1 cellular context compared by ENCODE assay signal in the genomic region with DNA sequence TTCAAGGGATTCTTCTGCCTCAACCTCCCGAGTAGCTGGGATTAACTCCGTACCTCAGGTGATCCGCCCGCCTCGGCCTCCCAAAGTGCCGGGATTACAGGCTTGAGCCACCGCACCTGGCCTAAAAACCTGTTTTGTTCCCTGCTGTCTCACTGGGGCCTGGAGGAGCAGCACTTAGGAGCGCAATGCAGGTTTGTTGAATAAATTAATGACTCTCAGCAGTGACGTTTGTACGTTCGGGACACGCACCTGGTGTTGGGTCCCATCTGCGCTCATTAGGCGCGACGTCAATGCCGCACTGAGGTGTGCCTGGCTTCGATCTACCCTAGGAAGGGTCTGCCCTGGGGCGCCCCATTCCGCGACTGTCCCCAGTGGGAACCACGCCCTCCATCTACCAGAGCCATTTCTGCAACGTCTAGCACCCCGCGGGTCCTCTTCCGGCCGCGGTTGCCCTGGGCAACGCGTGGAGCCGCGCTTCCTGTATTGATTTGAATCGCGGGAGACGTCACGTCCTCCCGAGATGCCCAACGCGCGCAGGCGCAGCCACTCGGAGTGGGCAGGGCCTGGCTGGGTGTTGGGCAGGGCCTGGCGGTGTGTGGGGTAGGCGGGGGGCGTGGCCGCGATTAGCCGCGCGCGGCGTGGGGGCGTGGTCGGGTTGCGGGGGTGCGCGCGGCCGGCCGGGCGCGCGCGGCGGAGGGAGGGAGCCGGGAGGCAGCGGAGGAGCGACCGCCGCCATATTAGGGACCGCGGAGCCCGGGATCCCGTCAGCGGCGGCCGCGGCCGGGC.
TF ChIP-seq lines count a peak whose summit lies in the region.

A gene (plus strand): TSS at position 714 of the 786 bp plus-strand sequence. CDS start 16,679 bp downstream, outside the sequence.

TF ChIP-seq in HepG2, 621 proteins besides CTCF, POLR2A, EP300 and RAD21 (continued from another document and continues in another):
- TF ChIP-seq PAWR (CRISPR knock-in tag; IDR thresholded peaks at IDR 0.05; ENCODE audit: borderline replicate concordance) = no peak
- TF ChIP-seq, protein P1, sequence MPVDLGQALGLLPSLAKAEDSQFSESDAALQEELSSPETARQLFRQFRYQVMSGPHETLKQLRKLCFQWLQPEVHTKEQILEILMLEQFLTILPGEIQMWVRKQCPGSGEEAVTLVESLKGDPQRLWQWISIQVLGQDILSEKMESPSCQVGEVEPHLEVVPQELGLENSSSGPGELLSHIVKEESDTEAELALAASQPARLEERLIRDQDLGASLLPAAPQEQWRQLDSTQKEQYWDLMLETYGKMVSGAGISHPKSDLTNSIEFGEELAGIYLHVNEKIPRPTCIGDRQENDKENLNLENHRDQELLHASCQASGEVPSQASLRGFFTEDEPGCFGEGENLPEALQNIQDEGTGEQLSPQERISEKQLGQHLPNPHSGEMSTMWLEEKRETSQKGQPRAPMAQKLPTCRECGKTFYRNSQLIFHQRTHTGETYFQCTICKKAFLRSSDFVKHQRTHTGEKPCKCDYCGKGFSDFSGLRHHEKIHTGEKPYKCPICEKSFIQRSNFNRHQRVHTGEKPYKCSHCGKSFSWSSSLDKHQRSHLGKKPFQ (CRISPR knock-in tag; IDR thresholded peaks at IDR 0.05; ENCODE audit: insufficient replicate concordance) = no peak
- TF ChIP-seq, protein P2, sequence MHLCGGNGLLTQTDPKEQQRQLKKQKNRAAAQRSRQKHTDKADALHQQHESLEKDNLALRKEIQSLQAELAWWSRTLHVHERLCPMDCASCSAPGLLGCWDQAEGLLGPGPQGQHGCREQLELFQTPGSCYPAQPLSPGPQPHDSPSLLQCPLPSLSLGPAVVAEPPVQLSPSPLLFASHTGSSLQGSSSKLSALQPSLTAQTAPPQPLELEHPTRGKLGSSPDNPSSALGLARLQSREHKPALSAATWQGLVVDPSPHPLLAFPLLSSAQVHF (CRISPR knock-in tag; IDR thresholded peaks at IDR 0.05) = no peak
- no peak for TF ChIP-seq HNRNPL (IDR thresholded peaks at IDR 0.05; ENCODE audit: low read depth, low read length)
- no peak for TF ChIP-seq ZNF10 (CRISPR knock-in tag; IDR thresholded peaks at IDR 0.05; ENCODE audit: borderline replicate concordance, low read depth)
- TF ChIP-seq ZNF615 (CRISPR knock-in tag; IDR thresholded peaks at IDR 0.05; ENCODE audit: borderline replicate concordance) = no peak
- peak; percentile 60; the same call in 1 of the 2 replicates for TF ChIP-seq MIXL1 (CRISPR knock-in tag; IDR thresholded peaks at IDR 0.05)
- TF ChIP-seq JUNB (CRISPR knock-in tag; IDR thresholded peaks at IDR 0.05; ENCODE audit: borderline replicate concordance) = no peak
- no peak for TF ChIP-seq GZF1 (CRISPR knock-in tag; IDR thresholded peaks at IDR 0.05)
- TF ChIP-seq, protein P3, sequence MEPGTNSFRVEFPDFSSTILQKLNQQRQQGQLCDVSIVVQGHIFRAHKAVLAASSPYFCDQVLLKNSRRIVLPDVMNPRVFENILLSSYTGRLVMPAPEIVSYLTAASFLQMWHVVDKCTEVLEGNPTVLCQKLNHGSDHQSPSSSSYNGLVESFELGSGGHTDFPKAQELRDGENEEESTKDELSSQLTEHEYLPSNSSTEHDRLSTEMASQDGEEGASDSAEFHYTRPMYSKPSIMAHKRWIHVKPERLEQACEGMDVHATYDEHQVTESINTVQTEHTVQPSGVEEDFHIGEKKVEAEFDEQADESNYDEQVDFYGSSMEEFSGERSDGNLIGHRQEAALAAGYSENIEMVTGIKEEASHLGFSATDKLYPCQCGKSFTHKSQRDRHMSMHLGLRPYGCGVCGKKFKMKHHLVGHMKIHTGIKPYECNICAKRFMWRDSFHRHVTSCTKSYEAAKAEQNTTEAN (CRISPR knock-in tag; conservative IDR thresholded peaks at IDR 0.05) = no peak
- TF ChIP-seq, protein P4, sequence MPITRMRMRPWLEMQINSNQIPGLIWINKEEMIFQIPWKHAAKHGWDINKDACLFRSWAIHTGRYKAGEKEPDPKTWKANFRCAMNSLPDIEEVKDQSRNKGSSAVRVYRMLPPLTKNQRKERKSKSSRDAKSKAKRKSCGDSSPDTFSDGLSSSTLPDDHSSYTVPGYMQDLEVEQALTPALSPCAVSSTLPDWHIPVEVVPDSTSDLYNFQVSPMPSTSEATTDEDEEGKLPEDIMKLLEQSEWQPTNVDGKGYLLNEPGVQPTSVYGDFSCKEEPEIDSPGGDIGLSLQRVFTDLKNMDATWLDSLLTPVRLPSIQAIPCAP (CRISPR knock-in tag; IDR thresholded peaks at IDR 0.05; ENCODE audit: low read depth) = no peak
- TF ChIP-seq, protein P5, sequence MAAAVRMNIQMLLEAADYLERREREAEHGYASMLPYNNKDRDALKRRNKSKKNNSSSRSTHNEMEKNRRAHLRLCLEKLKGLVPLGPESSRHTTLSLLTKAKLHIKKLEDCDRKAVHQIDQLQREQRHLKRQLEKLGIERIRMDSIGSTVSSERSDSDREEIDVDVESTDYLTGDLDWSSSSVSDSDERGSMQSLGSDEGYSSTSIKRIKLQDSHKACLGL (CRISPR knock-in tag; IDR thresholded peaks at IDR 0.05) = 0 out of 2 replicates have a peak, but pooled peaks have one; percentile 46
- TF ChIP-seq KDM2A (CRISPR knock-in tag; IDR thresholded peaks at IDR 0.05; ENCODE audit: borderline replicate concordance, low read depth) = peak; percentile 87
- no peak for TF ChIP-seq EED (CRISPR knock-in tag; IDR thresholded peaks at IDR 0.05)
- TF ChIP-seq, protein P6, sequence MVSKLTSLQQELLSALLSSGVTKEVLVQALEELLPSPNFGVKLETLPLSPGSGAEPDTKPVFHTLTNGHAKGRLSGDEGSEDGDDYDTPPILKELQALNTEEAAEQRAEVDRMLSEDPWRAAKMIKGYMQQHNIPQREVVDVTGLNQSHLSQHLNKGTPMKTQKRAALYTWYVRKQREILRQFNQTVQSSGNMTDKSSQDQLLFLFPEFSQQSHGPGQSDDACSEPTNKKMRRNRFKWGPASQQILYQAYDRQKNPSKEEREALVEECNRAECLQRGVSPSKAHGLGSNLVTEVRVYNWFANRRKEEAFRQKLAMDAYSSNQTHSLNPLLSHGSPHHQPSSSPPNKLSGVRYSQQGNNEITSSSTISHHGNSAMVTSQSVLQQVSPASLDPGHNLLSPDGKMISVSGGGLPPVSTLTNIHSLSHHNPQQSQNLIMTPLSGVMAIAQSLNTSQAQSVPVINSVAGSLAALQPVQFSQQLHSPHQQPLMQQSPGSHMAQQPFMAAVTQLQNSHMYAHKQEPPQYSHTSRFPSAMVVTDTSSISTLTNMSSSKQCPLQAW (CRISPR knock-in tag; IDR thresholded peaks at IDR 0.05) = peak; percentile 69; the same call in 1 of the 2 replicates
- TF ChIP-seq ZNF777 (CRISPR knock-in tag; IDR thresholded peaks at IDR 0.05) = no peak
- no peak for TF ChIP-seq THYN1 (CRISPR knock-in tag; IDR thresholded peaks at IDR 0.05; ENCODE audit: borderline replicate concordance, low read depth)
- TF ChIP-seq HMGA1 (CRISPR knock-in tag; conservative IDR thresholded peaks at IDR 0.05) = no peak
- TF ChIP-seq KLF16 (CRISPR knock-in tag; IDR thresholded peaks at IDR 0.05) = peak in 1 of 2 experiments; percentile 68; a peak in 2 of 4 replicates
- no peak for TF ChIP-seq HDAC6 (IDR thresholded peaks at IDR 0.05; ENCODE audit: low read depth, low read length)
- no peak for TF ChIP-seq MATR3 (CRISPR knock-in tag; IDR thresholded peaks at IDR 0.05)
- peak; percentile 96; the same call in 2 of the 3 replicates for TF ChIP-seq MXI1 (IDR thresholded peaks at IDR 0.05; ENCODE audit: borderline replicate concordance, low read depth, low read length)
- no peak for TF ChIP-seq NFKBIZ (CRISPR knock-in tag; IDR thresholded peaks at IDR 0.05)
- TF ChIP-seq KMT2B (CRISPR knock-in tag; IDR thresholded peaks at IDR 0.05) = peak; percentile 65; the same call in 1 of the 2 replicates
- no peak for TF ChIP-seq HOXA5 (CRISPR knock-in tag; IDR thresholded peaks at IDR 0.05)
- TF ChIP-seq, protein P7, sequence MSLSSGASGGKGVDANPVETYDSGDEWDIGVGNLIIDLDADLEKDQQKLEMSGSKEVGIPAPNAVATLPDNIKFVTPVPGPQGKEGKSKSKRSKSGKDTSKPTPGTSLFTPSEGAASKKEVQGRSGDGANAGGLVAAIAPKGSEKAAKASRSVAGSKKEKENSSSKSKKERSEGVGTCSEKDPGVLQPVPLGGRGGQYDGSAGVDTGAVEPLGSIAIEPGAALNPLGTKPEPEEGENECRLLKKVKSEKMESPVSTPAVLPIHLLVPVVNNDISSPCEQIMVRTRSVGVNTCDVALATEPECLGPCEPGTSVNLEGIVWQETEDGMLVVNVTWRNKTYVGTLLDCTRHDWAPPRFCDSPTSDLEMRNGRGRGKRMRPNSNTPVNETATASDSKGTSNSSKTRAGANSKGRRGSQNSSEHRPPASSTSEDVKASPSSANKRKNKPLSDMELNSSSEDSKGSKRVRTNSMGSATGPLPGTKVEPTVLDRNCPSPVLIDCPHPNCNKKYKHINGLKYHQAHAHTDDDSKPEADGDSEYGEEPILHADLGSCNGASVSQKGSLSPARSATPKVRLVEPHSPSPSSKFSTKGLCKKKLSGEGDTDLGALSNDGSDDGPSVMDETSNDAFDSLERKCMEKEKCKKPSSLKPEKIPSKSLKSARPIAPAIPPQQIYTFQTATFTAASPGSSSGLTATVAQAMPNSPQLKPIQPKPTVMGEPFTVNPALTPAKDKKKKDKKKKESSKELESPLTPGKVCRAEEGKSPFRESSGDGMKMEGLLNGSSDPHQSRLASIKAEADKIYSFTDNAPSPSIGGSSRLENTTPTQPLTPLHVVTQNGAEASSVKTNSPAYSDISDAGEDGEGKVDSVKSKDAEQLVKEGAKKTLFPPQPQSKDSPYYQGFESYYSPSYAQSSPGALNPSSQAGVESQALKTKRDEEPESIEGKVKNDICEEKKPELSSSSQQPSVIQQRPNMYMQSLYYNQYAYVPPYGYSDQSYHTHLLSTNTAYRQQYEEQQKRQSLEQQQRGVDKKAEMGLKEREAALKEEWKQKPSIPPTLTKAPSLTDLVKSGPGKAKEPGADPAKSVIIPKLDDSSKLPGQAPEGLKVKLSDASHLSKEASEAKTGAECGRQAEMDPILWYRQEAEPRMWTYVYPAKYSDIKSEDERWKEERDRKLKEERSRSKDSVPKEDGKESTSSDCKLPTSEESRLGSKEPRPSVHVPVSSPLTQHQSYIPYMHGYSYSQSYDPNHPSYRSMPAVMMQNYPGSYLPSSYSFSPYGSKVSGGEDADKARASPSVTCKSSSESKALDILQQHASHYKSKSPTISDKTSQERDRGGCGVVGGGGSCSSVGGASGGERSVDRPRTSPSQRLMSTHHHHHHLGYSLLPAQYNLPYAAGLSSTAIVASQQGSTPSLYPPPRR (CRISPR knock-in tag; IDR thresholded peaks at IDR 0.05; ENCODE audit: borderline replicate concordance) = peak; percentile 32; the same call in 1 of the 2 replicates
- no peak for TF ChIP-seq ZNF292 (CRISPR knock-in tag; IDR thresholded peaks at IDR 0.05; ENCODE audit: borderline replicate concordance, low read depth)
- TF ChIP-seq AGO1 (IDR thresholded peaks at IDR 0.05; ENCODE audit: low read depth, low read length, poor library complexity, severe bottlenecking) = no peak
- no peak for TF ChIP-seq ZNF264 (CRISPR knock-in tag; IDR thresholded peaks at IDR 0.05)
- TF ChIP-seq SIN3A (IDR thresholded peaks at IDR 0.05; ENCODE audit: borderline replicate concordance, low read depth, low read length) = peak; percentile 96
- 0 out of 2 replicates have a peak, but pooled peaks have one; percentile 43 for TF ChIP-seq CHD2 (IDR thresholded peaks at IDR 0.05; ENCODE audit: low read depth, low read length)
- no peak for TF ChIP-seq KAT7 (CRISPR knock-in tag; IDR thresholded peaks at IDR 0.05; ENCODE audit: borderline replicate concordance)
- TF ChIP-seq, protein P8, sequence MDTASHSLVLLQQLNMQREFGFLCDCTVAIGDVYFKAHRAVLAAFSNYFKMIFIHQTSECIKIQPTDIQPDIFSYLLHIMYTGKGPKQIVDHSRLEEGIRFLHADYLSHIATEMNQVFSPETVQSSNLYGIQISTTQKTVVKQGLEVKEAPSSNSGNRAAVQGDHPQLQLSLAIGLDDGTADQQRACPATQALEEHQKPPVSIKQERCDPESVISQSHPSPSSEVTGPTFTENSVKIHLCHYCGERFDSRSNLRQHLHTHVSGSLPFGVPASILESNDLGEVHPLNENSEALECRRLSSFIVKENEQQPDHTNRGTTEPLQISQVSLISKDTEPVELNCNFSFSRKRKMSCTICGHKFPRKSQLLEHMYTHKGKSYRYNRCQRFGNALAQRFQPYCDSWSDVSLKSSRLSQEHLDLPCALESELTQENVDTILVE (CRISPR knock-in tag; IDR thresholded peaks at IDR 0.05) = peak; percentile 80; the same call in 1 of the 2 replicates
- TF ChIP-seq ZNF143 (CRISPR knock-in tag; IDR thresholded peaks at IDR 0.05) = peak; percentile 92
- no peak for TF ChIP-seq ZNF138 (CRISPR knock-in tag; IDR thresholded peaks at IDR 0.05; ENCODE audit: low read depth)
- TF ChIP-seq, protein P9, sequence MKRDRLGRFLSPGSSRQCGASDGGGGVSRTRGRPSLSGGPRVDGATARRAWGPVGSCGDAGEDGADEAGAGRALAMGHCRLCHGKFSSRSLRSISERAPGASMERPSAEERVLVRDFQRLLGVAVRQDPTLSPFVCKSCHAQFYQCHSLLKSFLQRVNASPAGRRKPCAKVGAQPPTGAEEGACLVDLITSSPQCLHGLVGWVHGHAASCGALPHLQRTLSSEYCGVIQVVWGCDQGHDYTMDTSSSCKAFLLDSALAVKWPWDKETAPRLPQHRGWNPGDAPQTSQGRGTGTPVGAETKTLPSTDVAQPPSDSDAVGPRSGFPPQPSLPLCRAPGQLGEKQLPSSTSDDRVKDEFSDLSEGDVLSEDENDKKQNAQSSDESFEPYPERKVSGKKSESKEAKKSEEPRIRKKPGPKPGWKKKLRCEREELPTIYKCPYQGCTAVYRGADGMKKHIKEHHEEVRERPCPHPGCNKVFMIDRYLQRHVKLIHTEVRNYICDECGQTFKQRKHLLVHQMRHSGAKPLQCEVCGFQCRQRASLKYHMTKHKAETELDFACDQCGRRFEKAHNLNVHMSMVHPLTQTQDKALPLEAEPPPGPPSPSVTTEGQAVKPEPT (CRISPR knock-in tag; IDR thresholded peaks at IDR 0.05; ENCODE audit: low read depth) = no peak
- no peak for TF ChIP-seq HNRNPH1 (optimal IDR thresholded peaks at IDR 0.05; ENCODE audit: low read depth, low read length)
- TF ChIP-seq ZNF780A (CRISPR knock-in tag; IDR thresholded peaks at IDR 0.05) = no peak
- TF ChIP-seq, protein P10, sequence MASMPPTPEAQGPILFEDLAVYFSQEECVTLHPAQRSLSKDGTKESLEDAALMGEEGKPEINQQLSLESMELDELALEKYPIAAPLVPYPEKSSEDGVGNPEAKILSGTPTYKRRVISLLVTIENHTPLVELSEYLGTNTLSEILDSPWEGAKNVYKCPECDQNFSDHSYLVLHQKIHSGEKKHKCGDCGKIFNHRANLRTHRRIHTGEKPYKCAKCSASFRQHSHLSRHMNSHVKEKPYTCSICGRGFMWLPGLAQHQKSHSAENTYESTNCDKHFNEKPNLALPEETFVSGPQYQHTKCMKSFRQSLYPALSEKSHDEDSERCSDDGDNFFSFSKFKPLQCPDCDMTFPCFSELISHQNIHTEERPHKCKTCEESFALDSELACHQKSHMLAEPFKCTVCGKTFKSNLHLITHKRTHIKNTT (CRISPR knock-in tag; IDR thresholded peaks at IDR 0.05) = 0 out of 2 replicates have a peak, but pooled peaks have one; percentile 18
- 0 out of 2 replicates have a peak, but pooled peaks have one; percentile 33 for TF ChIP-seq TGIF2 (CRISPR knock-in tag; IDR thresholded peaks at IDR 0.05)
- TF ChIP-seq PHF5A (CRISPR knock-in tag; IDR thresholded peaks at IDR 0.05; ENCODE audit: low read depth, unreplicated experiment) = no peak
- TF ChIP-seq TEAD3 (CRISPR knock-in tag; optimal IDR thresholded peaks at IDR 0.05; ENCODE audit: borderline replicate concordance) = peak; percentile 63
- peak; percentile 40; the same call in 1 of the 2 replicates for TF ChIP-seq PHF21A (CRISPR knock-in tag; IDR thresholded peaks at IDR 0.05)
